8 cellular contexts compared by ENCODE assay signal in genomic region chr5:140563554-140563953, GRCh38. TPM values are rescaled to one million over a fixed set of nuclear protein-coding genes. Genes with fewer than 3 reads are reported as not detected.
DNase-seq lines count a peak whose midpoint lies in the region; FAIRE-seq and TF ChIP-seq lines count a peak whose summit lies in the region.

No MANE protein-coding gene starts in this region.

- no peak for TF ChIP-seq CTCF in A673 (conservative IDR thresholded peaks at IDR 0.05; ENCODE audit: low read depth, low read length)
- TF ChIP-seq CTCF in mammary epithelial cell (conservative IDR thresholded peaks at IDR 0.05 in 1 of 2, IDR thresholded peaks at IDR 0.05 in 1 of 2; ENCODE audit: extremely low read depth in 1 of 2, insufficient read depth in 1 of 2, low read depth in 1 of 2, low read length in 2 of 2): no peak

- FAIRE-seq in frontal cortex (lab: Jason Lieb, UNC): no peak

- H4K20me1 ChIP-seq in mammary epithelial cell (ENCODE audit: insufficient read depth, low read length): no peaks in the 10 kb centered on the region

- H3K4me3 ChIP-seq in A673 (ENCODE audit: low read depth, low read length, poor library complexity, severe bottlenecking) (peak overlapping the region; percentile 66), HUES48 (ENCODE audit: low read depth, low read length) (peak overlapping the region; percentile 88), mammary epithelial cell (replicated peaks in 1 of 3; ENCODE audit: insufficient read depth in 1 of 3, low read depth in 2 of 3, low read length in 3 of 3) (peak overlapping the region; percentile 88 to 92 (median 90)), mucosa of stomach (ENCODE audit: low read length) (peak overlapping the region; percentile 28)

- POLR2A ChIA-PET in A673 (lab: Charles Lee; ENCODE audit: low non-redundant PET): interaction anchor here (0.6 kb wide), 2 partner anchors 159 to 562 kb away, joined by 4 to 15 read pairs; no protein-coding TSS in a partner anchor

- H3K27me3 ChIP-seq in A673 (replicated peaks; ENCODE audit: insufficient read depth, low read depth, low read length, poor library complexity) (no peaks in the 10 kb centered on the region), HUES48 (ENCODE audit: control insufficient read depth, insufficient read depth, low read length) (no peaks in the 10 kb centered on the region), mammary epithelial cell (ENCODE audit: insufficient read depth, low read length) (no peaks in the 10 kb centered on the region), mucosa of stomach (ENCODE audit: control insufficient read depth, insufficient read depth, low read length) (no peaks in the 10 kb centered on the region)

- dilution Hi-C loops in mammary epithelial cell (cut with HindIII; ENCODE audit: low sequenced_read_pairs): no loop called here

- intact Hi-C loops in A673 (cut with micrococcal nuclease; ENCODE audit: unreplicated experiment): loop anchor here (5.0 kb wide), 1 partner anchor 74 kb away; the partner anchor contains the start of gene TMCO6
- intact Hi-C loops in mammary epithelial cell (cut with micrococcal nuclease): no loop called here

- WGBS in mammary epithelial cell (ENCODE audit: low coverage, missing lambda C conversion rate): 66% methylated on average over 9 of the region's 9 CpGs

- H3K27ac ChIP-seq in A673 (ENCODE audit: low read depth, low read length, poor library complexity, severe bottlenecking): peak overlapping the region; percentile 92
- H3K27ac ChIP-seq in HUES48 (ENCODE audit: low read depth, low read length): no peak overlapping the region
- peak overlapping the region; percentile 48 for H3K27ac ChIP-seq in mammary epithelial cell (ENCODE audit: insufficient read depth, low read depth, low read length)

- CTCF ChIA-PET in A673 (lab: Charles Lee): no interaction called here
- CTCF ChIA-PET in mammary epithelial cell (lab: Charles Lee; ENCODE audit: low non-redundant PET): no interaction called here

- H3K4me2 ChIP-seq in mammary epithelial cell (ENCODE audit: insufficient read depth, low read depth, low read length): peak overlapping the region; percentile 96

- peaks cover 32% of the 10 kb centered on the region for H3K79me2 ChIP-seq in mammary epithelial cell (ENCODE audit: insufficient read depth, low read length)

- H3K9me3 ChIP-seq in A673 (ENCODE audit: low read depth, low read length, poor library complexity, severe bottlenecking): no peaks in the 10 kb centered on the region
- H3K9me3 ChIP-seq in HUES48 (ENCODE audit: control insufficient read depth, insufficient read depth, low read length): no peaks in the 10 kb centered on the region
- H3K9me3 ChIP-seq in mammary epithelial cell (replicated peaks; ENCODE audit: insufficient read depth, low read length): no peaks in the 10 kb centered on the region
- no peaks in the 10 kb centered on the region for H3K9me3 ChIP-seq in mucosa of stomach (ENCODE audit: control insufficient read depth, low read length)

- peaks cover 21% of the 10 kb centered on the region for H3K36me3 ChIP-seq in A673 (ENCODE audit: insufficient read depth, low read length, poor library complexity, severe bottlenecking)
- H3K36me3 ChIP-seq in HUES48 (ENCODE audit: control insufficient read depth, insufficient read depth, low read length): peaks cover 36% of the 10 kb centered on the region
- peaks cover 8% of the 10 kb centered on the region for H3K36me3 ChIP-seq in mammary epithelial cell (ENCODE audit: insufficient read depth, low read length)
- H3K36me3 ChIP-seq in mucosa of stomach (ENCODE audit: control insufficient read depth, insufficient read depth, low read length): no peaks in the 10 kb centered on the region

- DNase-seq in A673 (ENCODE audit: low spot score): no peak
- no peak for DNase-seq in mammary epithelial cell
- DNase-seq in frontal cortex (ENCODE audit: low spot score in 2 of 2): no peak
- DNase-seq in activated effector memory CD4-positive, alpha-beta T cell treated with anti-CD3 and anti-CD28 coated beads, Interleukin-2, amount 50 U/mL, for 16 hours: no peak
- no peak for DNase-seq in NCI-H1092 treated with DMSO at 0.1 percent for 48 hours (lab: John Stamatoyannopoulos, UW)
- no peak for DNase-seq in inferior parietal cortex (ENCODE audit: extremely low spot score)

- H3K9ac ChIP-seq in HUES48 (ENCODE audit: low read depth, low read length): no peak overlapping the region
- peak overlapping the region; percentile 91 for H3K9ac ChIP-seq in mammary epithelial cell (ENCODE audit: insufficient read depth, low read length)
- H3K9ac ChIP-seq in mucosa of stomach (ENCODE audit: low read length): peak overlapping the region; percentile 69

- H3K4me1 ChIP-seq in A673 (ENCODE audit: insufficient read depth, low read length, poor library complexity, severe bottlenecking): peaks cover 15% of the 10 kb centered on the region
- H3K4me1 ChIP-seq in HUES48 (ENCODE audit: control insufficient read depth, insufficient read depth, low read length): peaks cover 4% of the 10 kb centered on the region; the same call in 1 of the 2 replicates
- peaks cover 18% of the 10 kb centered on the region for H3K4me1 ChIP-seq in mammary epithelial cell (ENCODE audit: insufficient read depth, low read length)
- peaks cover 17% of the 10 kb centered on the region for H3K4me1 ChIP-seq in mucosa of stomach (ENCODE audit: control insufficient read depth, insufficient read depth, low read length)

- in situ Hi-C loops in mammary epithelial cell (cut with MboI; ENCODE audit: low sequenced_read_pairs in 2 of 2): loop anchor here (5.0 to 10.0 kb wide), 2 partner anchors 69 to 161 kb away; partner anchors contain the start of gene CD14 (in 1 of the 2)

- BruUV-seq in A673 (replicated peaks; lab: Mats Ljungman, UMichigan) (TSS peak; percentile 67), mammary epithelial cell (replicated peaks; lab: Mats Ljungman, UMichigan) (no TSS peak)

- peak overlapping the region; percentile 99 for H2AFZ ChIP-seq in mammary epithelial cell (ENCODE audit: low read depth, low read length)

RNA-seq across cellular contexts. Expression of gene APBB3, which starts 0.8 kb away (rescaled TPM):
- total RNA-seq in A673 (2021): 27.8 and 30.2 TPM in 2 replicates
- 10 to 100 TPM; 12.2 to 18.4 TPM for total RNA-seq in mammary epithelial cell
- 6.4 TPM for polyA plus RNA-seq in mammary epithelial cell
- 3.4 TPM for polyA minus RNA-seq in mammary epithelial cell
- total RNA-seq in frontal cortex: 23.2 TPM

RNA-seq across cellular contexts. Expression of gene SLC35A4, which starts 1.1 kb away (rescaled TPM):
- total RNA-seq in A673 (2021) (99.6 and 101 TPM in 2 replicates), mammary epithelial cell (10 to 100 TPM; 24.0 to 62.2 TPM), frontal cortex (2.0 TPM)
- 89.7 TPM for polyA plus RNA-seq in mammary epithelial cell
- polyA minus RNA-seq in mammary epithelial cell: 193 TPM

RNA-seq across cellular contexts. Expression of gene SRA1, which starts 6.3 kb away (rescaled TPM):
- total RNA-seq in A673 (2021): 55.1 and 62.3 TPM in 2 replicates
- total RNA-seq in mammary epithelial cell: 10 to 100 TPM; 20.8 to 47.7 TPM
- polyA plus RNA-seq in mammary epithelial cell: 39.4 TPM
- polyA minus RNA-seq in mammary epithelial cell: 19.3 TPM
- 17.1 TPM for total RNA-seq in frontal cortex

RNA-seq across cellular contexts. Expression of gene EIF4EBP3, which starts 16.1 kb away (rescaled TPM):
- total RNA-seq in A673 (2021) (5.6 and 7.6 TPM in 2 replicates), mammary epithelial cell (1 to 10 TPM; 1.8 to 6.0 TPM), frontal cortex (not detected)
- 2.8 TPM for polyA plus RNA-seq in mammary epithelial cell
- not detected for polyA minus RNA-seq in mammary epithelial cell

Comparison
In these comparisons a context has a peak if more than half of its experiments do, and no peak if none do; other contexts are left out.
1. H3K4me3 ChIP-seq: peak in every context shown above with its lines; median percentile 90 in mammary epithelial cell; 88 in HUES48; 66 in A673; 28 in mucosa of stomach.